In the genomic region with DNA sequence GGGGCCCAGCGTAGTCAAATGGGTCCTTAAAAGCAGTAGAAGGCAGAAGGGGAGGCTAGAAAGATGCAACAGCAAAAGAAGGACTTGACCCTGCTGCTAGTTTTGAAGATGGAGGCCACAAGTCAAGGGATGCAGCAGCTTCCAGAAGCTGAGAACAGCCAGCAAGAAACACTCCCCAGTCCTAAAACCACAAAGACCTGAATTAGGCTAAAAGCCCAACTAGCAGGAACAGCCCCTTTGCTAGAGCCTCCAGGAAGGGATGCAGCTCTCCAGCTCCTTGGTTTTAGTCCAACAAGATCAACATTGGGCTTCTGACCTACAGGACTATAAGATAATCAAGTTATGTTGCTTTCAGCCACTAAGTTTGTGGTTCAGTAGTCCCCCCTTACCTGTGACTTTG, we compare ENCODE assay signal across 23 cellular contexts. TPM values are rescaled to one million over a fixed set of nuclear protein-coding genes. Genes with fewer than 3 reads are reported as not detected.
DNase-seq lines count a peak whose midpoint lies in the region; ATAC-seq and TF ChIP-seq lines count a peak whose summit lies in the region.
"Had no signal": no experiment of that assay in that cellular context is flagged by ENCODE, and none has a peak within 500 bp of the region (broad histone marks: within the 10 kb centered on the region; RNA-seq: fewer than 3 reads in every experiment).

No MANE protein-coding gene starts in this region.

- H2BK5ac ChIP-seq in neuronal stem cell (ENCODE audit: low read length), result no peak overlapping the region

- no peak overlapping the region for H2AFZ ChIP-seq in neuronal stem cell (ENCODE audit: low read length)
- H2AFZ ChIP-seq: parathyroid adenoma had no signal

- intact Hi-C loops in Caco-2 (cut with micrococcal nuclease; ENCODE audit: unreplicated experiment), result loop anchor here (1.0 kb wide), 1 partner anchor 11 kb away; the partner anchor contains the start of gene LATS2
- intact Hi-C loops in ascending aorta (cut with DNase I), result loop anchor here (10.0 kb wide), 1 partner anchor 357 kb away; no protein-coding TSS in a partner anchor

- no peak for TF ChIP-seq POLR2A in NB4 (IDR thresholded peaks at IDR 0.05; ENCODE audit: extremely low read depth, insufficient read length)

- H3K36me3 ChIP-seq in Caco-2 (ENCODE audit: control insufficient read depth, insufficient read depth, low read length) (no peaks in the 10 kb centered on the region), ascending aorta (no peaks in the 10 kb centered on the region), neuronal stem cell (replicated peaks in 1 of 2; ENCODE audit: control insufficient read depth in 2 of 2, insufficient read depth in 2 of 2, low read length in 2 of 2) (no peaks in the 10 kb centered on the region)
- H3K36me3 ChIP-seq: transverse colon had no signal

- no peak overlapping the region for H3K4me3 ChIP-seq in Caco-2 (ENCODE audit: low read depth, low read length)
- no peak overlapping the region for H3K4me3 ChIP-seq in NB4 (ENCODE audit: low read depth, low read length)
- H3K4me3 ChIP-seq in ascending aorta, result no peak overlapping the region
- H3K4me3 ChIP-seq in neuronal stem cell (ENCODE audit: low read length in 2 of 2), result no peak overlapping the region
- H3K4me3 ChIP-seq: body of pancreas, transverse colon had no signal

- no peak overlapping the region for H3K14ac ChIP-seq in neuronal stem cell (ENCODE audit: low read length)

- peak overlapping the region; percentile 85 for H3K27ac Mint-ChIP-seq in Caco-2 (ENCODE audit: unreplicated experiment)
- peak overlapping the region; percentile 2 to 14 for H3K27ac Mint-ChIP-seq in effector memory CD8-positive, alpha-beta T cell
- peak overlapping the region; percentile 31 to 93 for H3K27ac Mint-ChIP-seq in natural killer cell treated with Interleukin-12 subunit alpha and Interleukin-12 subunit beta and Interleukin-15 and Interleukin-18, amount 100 ng/mL, for 72 hours
- H3K27ac Mint-ChIP-seq: activated CD4-positive, alpha-beta T cell treated with anti-CD3 and anti-CD28 coated beads for 36 hours; T-helper 1 cell treated with Interleukin-12 subunit alpha and Interleukin-12 subunit beta and Interleukin-4 antibody, amounts not matched to agents 30 μg/mL and 1 μg/mL, for 36 hours had no signal

- no CpG with 5 or more reads among the region's 1 CpG for WGBS in neuronal stem cell (ENCODE audit: extremely low coverage in 2 of 2, insufficient read length in 2 of 2, insufficient replicate concordance in 1 of 2), 2 donors

- no peak overlapping the region for H3K4me2 ChIP-seq in neuronal stem cell (ENCODE audit: insufficient read depth, low read length, poor library complexity, severe bottlenecking)

- no peak overlapping the region for H3K9ac ChIP-seq in neuronal stem cell (ENCODE audit: low read depth, low read length, poor library complexity)
- H3K9ac ChIP-seq: parathyroid adenoma had no signal

- no peak overlapping the region for H3K27ac ChIP-seq in ascending aorta
- H3K27ac ChIP-seq in neuronal stem cell (replicated peaks; ENCODE audit: low read length), result no peak overlapping the region
- H3K27ac ChIP-seq: body of pancreas, parathyroid adenoma had no signal

- no peak overlapping the region for H3K4ac ChIP-seq in neuronal stem cell (ENCODE audit: low read length)

- H3K9me3 Mint-ChIP-seq in Caco-2 (ENCODE audit: unreplicated experiment), result no peaks in the 10 kb centered on the region
- no peaks in the 10 kb centered on the region for H3K9me3 Mint-ChIP-seq in effector memory CD8-positive, alpha-beta T cell
- H3K9me3 Mint-ChIP-seq in natural killer cell treated with Interleukin-12 subunit alpha and Interleukin-12 subunit beta and Interleukin-15 and Interleukin-18, amount 100 ng/mL, for 72 hours, result no peaks in the 10 kb centered on the region
- H3K9me3 Mint-ChIP-seq: nephron; T-helper 1 cell treated with Interleukin-12 subunit alpha and Interleukin-12 subunit beta and Interleukin-4 antibody, amounts not matched to agents 30 μg/mL and 1 μg/mL, for 36 hours had no signal

- ATAC-seq in effector memory CD8-positive, alpha-beta T cell (replicated peaks), result no peak
- no peak for ATAC-seq in natural killer cell treated with Interleukin-12 subunit alpha and Interleukin-12 subunit beta and Interleukin-15 and Interleukin-18, amount 100 ng/mL, for 72 hours
- ATAC-seq in GM19463 (IDR thresholded peaks at IDR 0.05; ENCODE audit: unreplicated experiment) (no peak), GM21360 (IDR thresholded peaks at IDR 0.05; ENCODE audit: unreplicated experiment) (no peak)
- ATAC-seq: activated CD4-positive, alpha-beta T cell treated with anti-CD3 and anti-CD28 coated beads for 36 hours; body of pancreas; right cardiac atrium had no signal

- H3K9me3 ChIP-seq in Caco-2 (no peaks in the 10 kb centered on the region), ascending aorta (no peaks in the 10 kb centered on the region), neuronal stem cell (replicated peaks in 1 of 2; ENCODE audit: control insufficient read depth in 2 of 2, insufficient read depth in 1 of 2, low read depth in 1 of 2, low read length in 2 of 2) (no peaks in the 10 kb centered on the region)
- H3K9me3 ChIP-seq: body of pancreas, transverse colon had no signal

- no peak for DNase-seq in Caco-2
- DNase-seq in NB4 (ENCODE audit: low read depth), result peak; percentile 26
- no peak for DNase-seq in effector memory CD8-positive, alpha-beta T cell
- no peak for DNase-seq in natural killer cell treated with Interleukin-12 subunit alpha and Interleukin-12 subunit beta and Interleukin-15 and Interleukin-18, amount 100 ng/mL, for 72 hours (ENCODE audit: low spot score)
- DNase-seq in ascending aorta (ENCODE audit: low spot score in 2 of 2), result no peak
- no peak for DNase-seq in neuronal stem cell (ENCODE audit: low spot score)
- DNase-seq: activated CD4-positive, alpha-beta T cell treated with anti-CD3 and anti-CD28 coated beads for 36 hours; activated gamma-delta T cell; activated T-cell treated with anti-CD3 and anti-CD28 coated beads, Interleukin-2, amount 50 U/mL, for 1 hour; body of pancreas; NCI-H1436; NCI-H2081 treated with DMSO at 0.1 percent for 48 hours; NCI-H446; NCI-H774; right cardiac atrium; RPMI8226; transverse colon had no signal

- no peak overlapping the region for H4K91ac ChIP-seq in neuronal stem cell (ENCODE audit: low read depth, low read length, poor library complexity)

- H4K8ac ChIP-seq in neuronal stem cell (ENCODE audit: low read depth, low read length), result no peak overlapping the region

- H3K18ac ChIP-seq in neuronal stem cell (ENCODE audit: low read length), result no peak overlapping the region

- H3K4me3 Mint-ChIP-seq in Caco-2 (ENCODE audit: unreplicated experiment), result no peak overlapping the region
- no peak overlapping the region for H3K4me3 Mint-ChIP-seq in effector memory CD8-positive, alpha-beta T cell
- peak overlapping the region; percentile 18 for H3K4me3 Mint-ChIP-seq in natural killer cell treated with Interleukin-12 subunit alpha and Interleukin-12 subunit beta and Interleukin-15 and Interleukin-18, amount 100 ng/mL, for 72 hours
- H3K4me3 Mint-ChIP-seq: activated CD4-positive, alpha-beta T cell treated with anti-CD3 and anti-CD28 coated beads for 36 hours; CD14-positive monocyte; nephron; T-helper 1 cell treated with Interleukin-12 subunit alpha and Interleukin-12 subunit beta and Interleukin-4 antibody, amounts not matched to agents 30 μg/mL and 1 μg/mL, for 36 hours had no signal

- no peaks in the 10 kb centered on the region for H3K79me1 ChIP-seq in neuronal stem cell (ENCODE audit: low read depth, low read length)

- CTCF ChIA-PET in Caco-2 (lab: Charles Lee), result no interaction called here

- peaks cover 18% of the 10 kb centered on the region for H3K4me1 Mint-ChIP-seq in Caco-2 (ENCODE audit: low read depth, unreplicated experiment)
- peaks cover 19 to 21% of the 10 kb centered on the region in 2 donors for H3K4me1 Mint-ChIP-seq in effector memory CD8-positive, alpha-beta T cell (ENCODE audit: low read depth in 2 of 2)
- H3K4me1 Mint-ChIP-seq in natural killer cell treated with Interleukin-12 subunit alpha and Interleukin-12 subunit beta and Interleukin-15 and Interleukin-18, amount 100 ng/mL, for 72 hours (ENCODE audit: low read depth in 2 of 2), result peaks cover 35 to 40% of the 10 kb centered on the region in 2 donors

- H3K27me3 ChIP-seq in Caco-2 (replicated peaks; ENCODE audit: control insufficient read depth, insufficient read depth, low read length) (no peaks in the 10 kb centered on the region), ascending aorta (no peaks in the 10 kb centered on the region), neuronal stem cell (ENCODE audit: control insufficient read depth in 3 of 3, insufficient read depth in 3 of 3, low read depth in 1 of 3, low read length in 3 of 3) (peaks cover 0 to 6% (median 0%) of the 10 kb centered on the region in 3 experiments)
- H3K27me3 ChIP-seq: body of pancreas had no signal

- no peak overlapping the region for H2BK120ac ChIP-seq in neuronal stem cell (ENCODE audit: low read depth, low read length)

- H2BK15ac ChIP-seq in neuronal stem cell (ENCODE audit: low read length), result no peak overlapping the region

- H3K4me1 ChIP-seq in Caco-2, result peaks cover 37% of the 10 kb centered on the region
- H3K4me1 ChIP-seq in ascending aorta, result peaks cover 3 to 5% of the 10 kb centered on the region in 2 donors
- H3K4me1 ChIP-seq in neuronal stem cell (ENCODE audit: control insufficient read depth in 2 of 2, insufficient read depth in 1 of 2, low read depth in 1 of 2, low read length in 2 of 2), result no peaks in the 10 kb centered on the region
- H3K4me1 ChIP-seq: parathyroid adenoma had no signal

- H3K27me3 Mint-ChIP-seq in Caco-2 (ENCODE audit: insufficient read depth, unreplicated experiment), result no peaks in the 10 kb centered on the region
- H3K27me3 Mint-ChIP-seq in effector memory CD8-positive, alpha-beta T cell, result peaks cover under 1 to 6% of the 10 kb centered on the region in 2 donors
- no peaks in the 10 kb centered on the region for H3K27me3 Mint-ChIP-seq in natural killer cell treated with Interleukin-12 subunit alpha and Interleukin-12 subunit beta and Interleukin-15 and Interleukin-18, amount 100 ng/mL, for 72 hours

- TF ChIP-seq CTCF in Caco-2 (IDR thresholded peaks at IDR 0.05; ENCODE audit: insufficient read depth in 1 of 2, low read depth in 1 of 2, low read length in 1 of 2, severe bottlenecking in 1 of 2, unreplicated experiment in 1 of 2) (no peak), NB4 (IDR thresholded peaks at IDR 0.05; ENCODE audit: low read depth, low read length) (no peak), ascending aorta (IDR thresholded peaks at IDR 0.05) (no peak)

- no TSS peak for BruUV-seq in Caco-2 (replicated peaks; lab: Mats Ljungman, UMichigan)

- peaks cover 6% of the 10 kb centered on the region for H3K36me3 Mint-ChIP-seq in Caco-2 (ENCODE audit: insufficient read depth, unreplicated experiment)
- H3K36me3 Mint-ChIP-seq in effector memory CD8-positive, alpha-beta T cell (ENCODE audit: insufficient read depth), result peaks cover 5% of the 10 kb centered on the region
- H3K36me3 Mint-ChIP-seq in natural killer cell treated with Interleukin-12 subunit alpha and Interleukin-12 subunit beta and Interleukin-15 and Interleukin-18, amount 100 ng/mL, for 72 hours, result no peaks in the 10 kb centered on the region
- H3K36me3 Mint-ChIP-seq: CD14-positive monocyte had no signal

- H2AK5ac ChIP-seq in neuronal stem cell (ENCODE audit: low read depth, low read length), result no peak overlapping the region

- POLR2A ChIA-PET in Caco-2 (lab: Charles Lee), result interaction anchor here (2.0 kb wide), 1 partner anchor 11 kb away, joined by 20 read pairs; the partner anchor contains the start of gene LATS2

- H2BK12ac ChIP-seq in neuronal stem cell (ENCODE audit: low read length), result no peak overlapping the region

- no peak overlapping the region for H3K23ac ChIP-seq in neuronal stem cell (ENCODE audit: low read depth, low read length, poor library complexity)

RNA-seq across cellular contexts. Expression of gene LATS2, which starts 10.5 kb away (rescaled TPM):
- total RNA-seq in Caco-2 (2022) (41.9 and 45.6 TPM in 2 replicates), ascending aorta (49.0 TPM)
- 10 to 100 TPM; 15.8 to 29.8 TPM for total RNA-seq in natural killer cell treated with Interleukin-12 subunit alpha and Interleukin-12 subunit beta and Interleukin-15 and Interleukin-18, amount 100 ng/mL, for 72 hours
- polyA plus RNA-seq in neuronal stem cell (2013, experiment 1 of 2), result 13.5 TPM
- 14.1 TPM for polyA plus RNA-seq in neuronal stem cell (2013, experiment 2 of 2)

Comparison
In these comparisons a context has a peak if more than half of its experiments do, and no peak if none do; other contexts are left out.
1. H3K27ac Mint-ChIP-seq: peak in every context shown above with its lines; median percentile 85 in Caco-2; 62 in natural killer cell treated with Interleukin-12 subunit alpha and Interleukin-12 subunit beta and Interleukin-15 and Interleukin-18, amount 100 ng/mL, for 72 hours; 8 in effector memory CD8-positive, alpha-beta T cell.